Comparison of ENCODE assay signal across 1 cellular context in genomic region chr2:108719149-108720044, GRCh38.
TF ChIP-seq lines count a peak whose summit lies in the region.

Gene RANBP2, plus strand, starts transcription at chr2:108719482. Its CDS starts 125 bp downstream, at chr2:108719607.

TF ChIP-seq in HepG2, 621 proteins besides CTCF, POLR2A, EP300 and RAD21 (continued from another document):
- TF ChIP-seq, protein P1, sequence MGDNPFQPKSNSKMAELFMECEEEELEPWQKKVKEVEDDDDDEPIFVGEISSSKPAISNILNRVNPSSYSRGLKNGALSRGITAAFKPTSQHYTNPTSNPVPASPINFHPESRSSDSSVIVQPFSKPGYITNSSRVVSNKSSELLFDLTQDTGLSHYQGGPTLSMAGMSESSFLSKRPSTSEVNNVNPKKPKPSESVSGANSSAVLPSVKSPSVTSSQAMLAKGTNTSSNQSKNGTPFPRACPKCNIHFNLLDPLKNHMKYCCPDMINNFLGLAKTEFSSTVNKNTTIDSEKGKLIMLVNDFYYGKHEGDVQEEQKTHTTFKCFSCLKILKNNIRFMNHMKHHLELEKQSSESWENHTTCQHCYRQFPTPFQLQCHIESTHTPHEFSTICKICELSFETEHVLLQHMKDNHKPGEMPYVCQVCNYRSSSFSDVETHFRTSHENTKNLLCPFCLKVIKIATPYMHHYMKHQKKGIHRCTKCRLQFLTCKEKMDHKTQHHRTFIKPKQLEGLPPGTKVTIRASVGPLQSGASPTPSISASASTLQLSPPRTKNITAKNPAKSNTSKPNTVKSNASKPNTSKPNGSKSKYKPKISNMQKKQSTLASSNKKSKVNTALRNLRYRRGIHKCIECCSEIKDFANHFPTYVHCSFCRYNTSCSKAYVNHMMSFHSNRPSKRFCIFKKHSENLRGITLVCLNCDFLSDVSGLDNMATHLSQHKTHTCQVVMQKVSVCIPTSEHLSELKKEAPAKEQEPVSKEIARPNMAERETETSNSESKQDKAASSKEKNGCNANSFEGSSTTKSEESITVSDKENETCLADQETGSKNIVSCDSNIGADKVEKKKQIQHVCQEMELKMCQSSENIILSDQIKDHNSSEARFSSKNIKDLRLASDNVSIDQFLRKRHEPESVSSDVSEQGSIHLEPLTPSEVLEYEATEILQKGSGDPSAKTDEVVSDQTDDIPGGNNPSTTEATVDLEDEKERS (CRISPR knock-in tag; IDR thresholded peaks at IDR 0.05), result peak; percentile 98
- TF ChIP-seq RBFOX2 (IDR thresholded peaks at IDR 0.05; ENCODE audit: low read depth, low read length) (peak; percentile 99), SNAPC4 (CRISPR knock-in tag; IDR thresholded peaks at IDR 0.05) (0 out of 2 replicates have a peak, but pooled peaks have one; percentile 61), ZNF124 (CRISPR knock-in tag; IDR thresholded peaks at IDR 0.05) (peak; percentile 97), IRF9 (CRISPR knock-in tag; IDR thresholded peaks at IDR 0.05; ENCODE audit: borderline replicate concordance) (peak; percentile 100), CENPT (CRISPR knock-in tag; IDR thresholded peaks at IDR 0.05; ENCODE audit: low read depth) (peak; percentile 95), ATRX (CRISPR knock-in tag; IDR thresholded peaks at IDR 0.05; ENCODE audit: borderline replicate concordance) (0 out of 2 replicates have a peak, but pooled peaks have one; percentile 69), ZBTB43 (CRISPR knock-in tag; conservative IDR thresholded peaks at IDR 0.05) (peak; percentile 60), FOXA1 (IDR thresholded peaks at IDR 0.05) (no peak), FOXA1 (CRISPR knock-in tag; IDR thresholded peaks at IDR 0.05) (peak; percentile 66), POLR2AphosphoS2 (IDR thresholded peaks at IDR 0.05; ENCODE audit: low read depth, low read length) (peak; percentile 62; the same call in 1 of the 2 replicates)
- TF ChIP-seq, protein P2, sequence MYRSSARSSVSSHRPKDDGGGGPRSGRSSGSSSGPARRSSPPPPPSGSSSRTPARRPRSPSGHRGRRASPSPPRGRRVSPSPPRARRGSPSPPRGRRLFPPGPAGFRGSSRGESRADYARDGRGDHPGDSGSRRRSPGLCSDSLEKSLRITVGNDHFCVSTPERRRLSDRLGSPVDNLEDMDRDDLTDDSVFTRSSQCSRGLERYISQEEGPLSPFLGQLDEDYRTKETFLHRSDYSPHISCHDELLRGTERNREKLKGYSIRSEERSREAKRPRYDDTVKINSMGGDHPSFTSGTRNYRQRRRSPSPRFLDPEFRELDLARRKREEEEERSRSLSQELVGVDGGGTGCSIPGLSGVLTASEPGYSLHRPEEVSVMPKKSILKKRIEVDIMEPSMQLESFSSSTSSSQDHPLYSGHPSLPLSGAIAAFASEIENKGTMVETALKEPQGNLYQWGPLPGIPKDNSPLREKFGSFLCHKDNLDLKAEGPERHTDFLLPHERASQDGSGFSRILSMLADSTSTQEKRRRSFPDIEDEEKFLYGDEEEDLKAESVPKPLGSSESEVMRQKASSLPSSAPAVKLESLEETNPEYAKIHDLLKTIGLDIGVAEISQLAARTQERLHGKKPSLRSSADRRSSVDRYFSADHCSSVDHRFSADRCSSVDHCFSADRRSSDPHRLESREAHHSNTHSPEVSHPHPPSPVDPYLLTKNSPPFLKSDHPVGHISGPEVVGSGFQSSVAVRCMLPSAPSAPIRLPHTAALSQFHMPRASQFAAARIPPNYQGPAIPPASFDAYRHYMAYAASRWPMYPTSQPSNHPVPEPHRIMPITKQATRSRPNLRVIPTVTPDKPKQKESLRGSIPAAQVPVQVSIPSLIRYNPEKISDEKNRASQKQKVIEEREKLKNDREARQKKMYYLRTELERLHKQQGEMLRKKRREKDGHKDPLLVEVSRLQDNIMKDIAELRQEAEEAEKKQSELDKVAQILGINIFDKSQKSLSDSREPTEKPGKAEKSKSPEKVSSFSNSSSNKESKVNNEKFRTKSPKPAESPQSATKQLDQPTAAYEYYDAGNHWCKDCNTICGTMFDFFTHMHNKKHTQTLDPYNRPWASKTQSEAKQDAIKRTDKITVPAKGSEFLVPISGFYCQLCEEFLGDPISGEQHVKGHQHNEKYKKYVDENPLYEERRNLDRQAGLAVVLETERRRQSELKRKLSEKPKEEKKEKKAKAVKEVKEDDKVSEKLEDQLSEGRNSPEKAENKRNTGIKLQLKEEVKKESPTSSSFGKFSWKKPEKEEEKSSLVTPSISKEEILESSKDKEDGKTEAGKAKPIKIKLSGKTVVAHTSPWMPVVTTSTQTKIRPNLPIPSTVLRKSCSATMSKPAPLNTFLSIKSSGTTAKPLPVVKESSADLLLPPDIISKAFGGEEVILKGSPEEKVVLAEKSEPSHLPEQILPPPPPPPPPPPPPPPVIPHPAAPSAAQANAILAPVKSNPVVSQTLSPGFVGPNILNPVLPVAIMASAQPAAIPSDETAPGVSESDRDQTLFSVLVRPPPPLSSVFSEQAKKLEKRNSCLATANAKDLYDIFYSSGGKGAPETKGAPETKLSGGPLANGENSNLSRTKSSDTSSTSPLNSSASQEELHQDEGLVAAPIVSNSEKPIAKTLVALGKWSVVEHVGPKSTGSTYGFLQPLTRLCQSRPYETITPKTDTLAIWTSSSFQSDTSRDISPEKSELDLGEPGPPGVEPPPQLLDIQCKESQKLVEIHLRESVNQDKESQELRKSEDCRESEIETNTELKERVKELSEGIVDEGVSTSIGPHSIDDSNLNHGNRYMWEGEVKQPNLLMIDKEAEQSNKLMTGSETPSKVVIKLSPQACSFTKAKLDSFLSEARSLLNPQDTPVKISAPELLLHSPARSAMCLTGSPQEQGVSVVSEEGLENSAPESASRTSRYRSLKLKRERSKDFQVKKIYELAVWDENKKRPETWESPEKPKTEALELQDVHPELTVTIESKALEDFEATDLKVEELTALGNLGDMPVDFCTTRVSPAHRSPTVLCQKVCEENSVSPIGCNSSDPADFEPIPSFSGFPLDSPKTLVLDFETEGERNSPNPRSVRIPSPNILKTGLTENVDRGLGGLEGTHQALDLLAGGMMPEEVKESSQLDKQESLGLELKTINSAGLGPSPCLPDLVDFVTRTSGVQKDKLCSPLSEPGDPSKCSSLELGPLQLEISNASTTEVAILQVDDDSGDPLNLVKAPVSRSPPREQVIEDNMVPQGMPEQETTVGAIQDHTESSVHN (CRISPR knock-in tag; IDR thresholded peaks at IDR 0.05), result peak; percentile 79; the same call in 1 of the 2 replicates
- TF ChIP-seq, protein P3, sequence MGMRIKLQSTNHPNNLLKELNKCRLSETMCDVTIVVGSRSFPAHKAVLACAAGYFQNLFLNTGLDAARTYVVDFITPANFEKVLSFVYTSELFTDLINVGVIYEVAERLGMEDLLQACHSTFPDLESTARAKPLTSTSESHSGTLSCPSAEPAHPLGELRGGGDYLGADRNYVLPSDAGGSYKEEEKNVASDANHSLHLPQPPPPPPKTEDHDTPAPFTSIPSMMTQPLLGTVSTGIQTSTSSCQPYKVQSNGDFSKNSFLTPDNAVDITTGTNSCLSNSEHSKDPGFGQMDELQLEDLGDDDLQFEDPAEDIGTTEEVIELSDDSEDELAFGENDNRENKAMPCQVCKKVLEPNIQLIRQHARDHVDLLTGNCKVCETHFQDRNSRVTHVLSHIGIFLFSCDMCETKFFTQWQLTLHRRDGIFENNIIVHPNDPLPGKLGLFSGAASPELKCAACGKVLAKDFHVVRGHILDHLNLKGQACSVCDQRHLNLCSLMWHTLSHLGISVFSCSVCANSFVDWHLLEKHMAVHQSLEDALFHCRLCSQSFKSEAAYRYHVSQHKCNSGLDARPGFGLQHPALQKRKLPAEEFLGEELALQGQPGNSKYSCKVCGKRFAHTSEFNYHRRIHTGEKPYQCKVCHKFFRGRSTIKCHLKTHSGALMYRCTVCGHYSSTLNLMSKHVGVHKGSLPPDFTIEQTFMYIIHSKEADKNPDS (CRISPR knock-in tag; IDR thresholded peaks at IDR 0.05), result peak; percentile 94; the same call in 1 of the 2 replicates
